Comparison of ENCODE assay signal across 10 cellular contexts in the genomic region with DNA sequence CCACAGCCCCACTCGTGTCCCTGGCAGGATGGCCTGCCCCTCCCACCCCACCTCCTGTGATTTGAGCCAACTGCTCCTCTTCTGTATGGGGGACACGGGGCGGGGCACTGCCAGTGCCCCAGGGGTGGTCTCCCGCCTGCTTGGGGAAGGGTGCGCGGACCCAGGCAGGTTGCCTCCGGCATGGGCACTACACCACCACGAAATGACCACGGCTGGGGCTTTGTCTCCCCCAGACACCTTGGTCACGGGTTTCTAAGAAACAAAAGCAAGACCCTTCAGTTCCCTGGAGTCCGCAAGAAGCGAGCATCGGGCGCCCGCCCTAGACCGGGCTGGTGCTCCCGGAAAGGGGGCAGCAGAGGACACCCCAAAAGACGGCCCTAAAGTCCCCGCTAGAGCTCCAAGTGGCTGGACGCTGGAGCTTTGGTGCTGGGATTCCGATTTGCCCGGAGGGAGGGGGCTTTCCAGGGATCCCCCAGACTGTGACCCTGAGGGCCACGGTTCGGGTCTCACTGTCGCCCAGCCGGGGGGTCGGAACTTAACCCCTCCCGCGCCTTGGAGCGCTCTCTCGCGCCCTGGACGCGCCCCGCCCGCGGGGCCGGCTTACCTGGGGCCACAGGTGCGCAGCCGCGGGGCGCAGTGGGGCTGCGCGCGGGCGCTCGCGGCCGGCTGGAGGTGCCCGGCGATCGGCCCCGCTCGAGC.
DNase-seq lines count a peak whose midpoint lies in the region; ATAC-seq and TF ChIP-seq lines count a peak whose summit lies in the region.
"Had no signal": no experiment of that assay in that cellular context is flagged by ENCODE, and none has a peak within 500 bp of the region (broad histone marks: within the 10 kb centered on the region; RNA-seq: fewer than 3 reads in every experiment).

No MANE protein-coding gene starts in this region.

- H3K4me1 Mint-ChIP-seq in progenitor cell of endocrine pancreas (ENCODE audit: low read depth), result peaks cover 39% of the 10 kb centered on the region
- H3K4me1 Mint-ChIP-seq in activated CD8-positive, alpha-beta T cell treated with anti-CD3 and anti-CD28 coated beads for 36 hours (ENCODE audit: low read depth), result no peaks in the 10 kb centered on the region

- POLR2A ChIA-PET in SK-N-SH (lab: Yijun Ruan, JAX), result no interaction called here
- POLR2A ChIA-PET in activated CD8-positive, alpha-beta T cell treated with anti-CD3 and anti-CD28 coated beads for 36 hours (lab: Charles Lee), result no interaction called here

- no peaks in the 10 kb centered on the region for H4K20me1 ChIP-seq in SK-N-SH (ENCODE audit: insufficient read depth)

- no peak for TF ChIP-seq RAD21 in SK-N-SH (IDR thresholded peaks at IDR 0.05; ENCODE audit: low read length)

- peak overlapping the region; percentile 90 for H3K27ac Mint-ChIP-seq in progenitor cell of endocrine pancreas
- no peak overlapping the region for H3K27ac Mint-ChIP-seq in activated CD8-positive, alpha-beta T cell treated with anti-CD3 and anti-CD28 coated beads for 36 hours

- ATAC-seq in left cardiac atrium (peak; percentile 11 to 28), GM18870 (IDR thresholded peaks at IDR 0.05; ENCODE audit: unreplicated experiment) (no peak), HG02884 (IDR thresholded peaks at IDR 0.05; ENCODE audit: unreplicated experiment) (no peak), GM21423 (IDR thresholded peaks at IDR 0.05; ENCODE audit: unreplicated experiment) (no peak)
- ATAC-seq in activated CD8-positive, alpha-beta T cell treated with anti-CD3 and anti-CD28 coated beads for 36 hours, result no peak

- TF ChIP-seq EP300 in SK-N-SH (IDR thresholded peaks at IDR 0.05; ENCODE audit: borderline replicate concordance in 1 of 2, low read depth in 1 of 2, low read length in 1 of 2), result no peak

- CTCF ChIA-PET in SK-N-SH (lab: Yijun Ruan, JAX), result interaction anchor here (1.0 to 2.5 kb wide), 5 partner anchors 9 to 391 kb away, joined by 4 to 17 read pairs (median 5); no protein-coding TSS in a partner anchor
- CTCF ChIA-PET in activated CD8-positive, alpha-beta T cell treated with anti-CD3 and anti-CD28 coated beads for 36 hours (lab: Charles Lee), result no interaction called here

- no peaks in the 10 kb centered on the region for H3K9me3 Mint-ChIP-seq in progenitor cell of endocrine pancreas (ENCODE audit: low read depth)
- no peaks in the 10 kb centered on the region for H3K9me3 Mint-ChIP-seq in activated CD8-positive, alpha-beta T cell treated with anti-CD3 and anti-CD28 coated beads for 36 hours

- no peak overlapping the region; a peak in 1 of 4 replicates for H3K27ac ChIP-seq in SK-N-SH (ENCODE audit: low read depth in 2 of 2, low read length in 1 of 2)

- H2AFZ ChIP-seq in SK-N-SH (ENCODE audit: low read depth), result peak overlapping the region; percentile 81; the same call in 1 of the 2 replicates

- no peaks in the 10 kb centered on the region for H3K9me2 ChIP-seq in SK-N-SH

- no peaks in the 10 kb centered on the region for H3K79me2 ChIP-seq in SK-N-SH (ENCODE audit: insufficient read depth)

- H3K9me3 ChIP-seq in BE2C, result no peaks in the 10 kb centered on the region
- no peaks in the 10 kb centered on the region for H3K9me3 ChIP-seq in SK-N-SH

- peak overlapping the region; percentile 98 for H3K4me2 ChIP-seq in SK-N-SH

- intact Hi-C loops in left cardiac atrium (cut with DNase I), result no loop called here
- intact Hi-C loops in activated CD8-positive, alpha-beta T cell treated with anti-CD3 and anti-CD28 coated beads for 36 hours (cut with micrococcal nuclease), result no loop called here

- peaks cover 16% of the 10 kb centered on the region for H3K27me3 ChIP-seq in BE2C
- H3K27me3 ChIP-seq in SK-N-SH (ENCODE audit: insufficient read depth), result no peaks in the 10 kb centered on the region

- 2% methylated on average over 20 of the region's 54 CpGs for WGBS in SK-N-SH (ENCODE audit: low lambda C conversion rate)

- peak overlapping the region; percentile 58 for H3K4me3 ChIP-seq in BE2C (ENCODE audit: low read depth, low read length)
- H3K4me3 ChIP-seq in SK-N-SH (ENCODE audit: low read depth in 2 of 2, low read length in 1 of 2), result peak overlapping the region; percentile 73 to 78

- H3K36me3 ChIP-seq in BE2C, result no peaks in the 10 kb centered on the region
- no peaks in the 10 kb centered on the region for H3K36me3 ChIP-seq in SK-N-SH (replicated peaks in 1 of 2; ENCODE audit: control insufficient read depth in 1 of 2, insufficient read depth in 2 of 2, low read length in 1 of 2)

- peak overlapping the region; percentile 83 for H3K4me3 Mint-ChIP-seq in progenitor cell of endocrine pancreas (ENCODE audit: low read depth)
- no peak overlapping the region for H3K4me3 Mint-ChIP-seq in activated CD8-positive, alpha-beta T cell treated with anti-CD3 and anti-CD28 coated beads for 36 hours

- TF ChIP-seq CTCF in BE2C (IDR thresholded peaks at IDR 0.05; ENCODE audit: low read depth, low read length) (no peak), SK-N-SH (IDR thresholded peaks at IDR 0.05) (peak; percentile 27; the same call in 1 of the 2 replicates), progenitor cell of endocrine pancreas (IDR thresholded peaks at IDR 0.05; ENCODE audit: unreplicated experiment) (no peak)
- no peak for TF ChIP-seq CTCF in activated CD8-positive, alpha-beta T cell treated with anti-CD3 and anti-CD28 coated beads for 36 hours (IDR thresholded peaks at IDR 0.05)

- H3F3A ChIP-seq in SK-N-SH (replicated peaks; ENCODE audit: insufficient read depth), result peaks cover 8% of the 10 kb centered on the region

- DNase-seq in BE2C, result no peak
- DNase-seq in SK-N-SH, result peak; percentile 53
- no peak for DNase-seq in left cardiac atrium
- peak; percentile 22 for DNase-seq in progenitor cell of endocrine pancreas (ENCODE audit: low spot score, unreplicated experiment)
- DNase-seq in activated CD8-positive, alpha-beta T cell treated with anti-CD3 and anti-CD28 coated beads for 36 hours, result no peak
- DNase-seq: activated naive CD4-positive, alpha-beta T cell; Kasumi-1 had no signal

- peaks cover 26% of the 10 kb centered on the region for H3K27me3 Mint-ChIP-seq in progenitor cell of endocrine pancreas
- peaks cover 56% of the 10 kb centered on the region for H3K27me3 Mint-ChIP-seq in activated CD8-positive, alpha-beta T cell treated with anti-CD3 and anti-CD28 coated beads for 36 hours

- peak overlapping the region; percentile 49; the same call in 1 of the 2 replicates for H3K9ac ChIP-seq in SK-N-SH

- no peaks in the 10 kb centered on the region for H3K36me3 Mint-ChIP-seq in progenitor cell of endocrine pancreas (ENCODE audit: insufficient read depth)
- H3K36me3 Mint-ChIP-seq in activated CD8-positive, alpha-beta T cell treated with anti-CD3 and anti-CD28 coated beads for 36 hours (ENCODE audit: low read depth), result no peaks in the 10 kb centered on the region

- H3K4me1 ChIP-seq in BE2C, result no peaks in the 10 kb centered on the region; the same call in 1 of the 2 replicates
- peaks cover 0 to 31% of the 10 kb centered on the region in 2 experiments; a peak in 2 of 4 replicates for H3K4me1 ChIP-seq in SK-N-SH (ENCODE audit: control insufficient read depth in 1 of 2, insufficient read depth in 2 of 2, low read depth in 1 of 2, low read length in 1 of 2)

TF ChIP-seq in SK-N-SH, 30 proteins besides CTCF, POLR2A, EP300 and RAD21:
- TF ChIP-seq ZBTB33 (IDR thresholded peaks at IDR 0.05; ENCODE audit: borderline replicate concordance, low read depth) (no peak), EZH2phosphoT487 (IDR thresholded peaks at IDR 0.05; ENCODE audit: borderline replicate concordance, low read depth) (no peak), CHD2 (IDR thresholded peaks at IDR 0.05; ENCODE audit: low read length, partially characterized antibody) (no peak), FOSL2 (IDR thresholded peaks at IDR 0.05; ENCODE audit: borderline replicate concordance, low read depth) (no peak), JUND (IDR thresholded peaks at IDR 0.05) (no peak)

Comparison
In these comparisons a context has a peak if more than half of its experiments do, and no peak if none do; other contexts are left out.
1. DNase-seq: peak in SK-N-SH (single experiment) and progenitor cell of endocrine pancreas (single experiment); none in BE2C (single experiment), left cardiac atrium (single experiment) and activated CD8-positive, alpha-beta T cell treated with anti-CD3 and anti-CD28 coated beads for 36 hours (single experiment).
2. ATAC-seq: peak in left cardiac atrium (2 of 2); none in GM18870 (single experiment), activated CD8-positive, alpha-beta T cell treated with anti-CD3 and anti-CD28 coated beads for 36 hours (single experiment), HG02884 (single experiment) and GM21423 (single experiment).